ENCODE assay signal across 8 cellular contexts in genomic region chr1:10694633-10695627, GRCh38.
A peak's percentile ranks its signal among the peaks of the same experiment; 100 is the strongest.
DNase-seq lines count a peak whose midpoint lies in the region; ATAC-seq and TF ChIP-seq lines count a peak whose summit lies in the region.

No MANE protein-coding gene starts in this region.

- H3K9me3 Mint-ChIP-seq in CD4-positive, alpha-beta T cell, result no peaks in the 10 kb centered on the region
- H3K9me3 Mint-ChIP-seq in natural killer cell treated with Interleukin-12 subunit alpha and Interleukin-12 subunit beta and Interleukin-15 and Interleukin-18, amount 100 ng/mL, for 72 hours, result no peaks in the 10 kb centered on the region
- H3K9me3 Mint-ChIP-seq in stimulated activated naive B cell treated with anti-CD40 and anti-IgM and Interleukin-4, amounts not matched to agents 10 μg/mL and 1 μg/mL and 100 μg/mL, for 72 hours, result no peaks in the 10 kb centered on the region

- peak; percentile 70 for ATAC-seq in CD4-positive, alpha-beta T cell (ENCODE audit: poor library complexity)
- ATAC-seq in GM21423 (IDR thresholded peaks at IDR 0.05; ENCODE audit: unreplicated experiment), result peak; percentile 51
- peak; percentile 83 to 90 for ATAC-seq in natural killer cell treated with Interleukin-12 subunit alpha and Interleukin-12 subunit beta and Interleukin-15 and Interleukin-18, amount 100 ng/mL, for 72 hours
- peak; percentile 62 to 68 for ATAC-seq in stimulated activated naive B cell treated with anti-CD40 and anti-IgM and Interleukin-4, amounts not matched to agents 10 μg/mL and 1 μg/mL and 100 μg/mL, for 72 hours (replicated peaks)

- H3K4me1 ChIP-seq in Karpas-422 (ENCODE audit: low read length), result peaks cover 12% of the 10 kb centered on the region

- no peak overlapping the region for H3K27ac ChIP-seq in CD4-positive, alpha-beta T cell (ENCODE audit: low read depth, low read length)
- no peak overlapping the region for H3K27ac ChIP-seq in Karpas-422 (ENCODE audit: low read length)

- H3K4me3 ChIP-seq in Karpas-422 (ENCODE audit: low read length) (peak overlapping the region; percentile 58), fibroblast of the aortic adventitia (ENCODE audit: low read depth, low read length) (peak overlapping the region; percentile 51)

- peak in 9 of 10 experiments; percentile 41 to 79 (median 69) for DNase-seq in CD4-positive, alpha-beta T cell
- DNase-seq in Karpas-422, result peak; percentile 89
- peak; percentile 67 to 87 for DNase-seq in SHP77 (lab: John Stamatoyannopoulos, UW)
- peak; percentile 75 for DNase-seq in activated effector memory CD4-positive, alpha-beta T cell treated with Interleukin-2 at 50 U/mL for 16 hours
- peak; percentile 49 for DNase-seq in fibroblast of the aortic adventitia (ENCODE audit: low read depth)
- DNase-seq in natural killer cell treated with Interleukin-12 subunit alpha and Interleukin-12 subunit beta and Interleukin-15 and Interleukin-18, amount 100 ng/mL, for 72 hours (ENCODE audit: low spot score), result peak; percentile 90
- peak; percentile 67 for DNase-seq in stimulated activated naive B cell treated with anti-CD40 and anti-IgM and Interleukin-4, amounts not matched to agents 10 μg/mL and 1 μg/mL and 100 μg/mL, for 72 hours

- H3K9ac ChIP-seq in Karpas-422 (ENCODE audit: low read length), result peak overlapping the region; percentile 43

- H3K79me2 ChIP-seq in Karpas-422 (ENCODE audit: low read length), result no peaks in the 10 kb centered on the region

- no peak overlapping the region for H2AFZ ChIP-seq in Karpas-422 (ENCODE audit: low read length)

- peak overlapping the region; percentile 79 for H3K27ac Mint-ChIP-seq in CD4-positive, alpha-beta T cell
- H3K27ac Mint-ChIP-seq in natural killer cell treated with Interleukin-12 subunit alpha and Interleukin-12 subunit beta and Interleukin-15 and Interleukin-18, amount 100 ng/mL, for 72 hours, result peak overlapping the region; percentile 60 to 73
- peak overlapping the region; percentile 91 for H3K27ac Mint-ChIP-seq in stimulated activated naive B cell treated with anti-CD40 and anti-IgM and Interleukin-4, amounts not matched to agents 10 μg/mL and 1 μg/mL and 100 μg/mL, for 72 hours

- H3K9me2 ChIP-seq in Karpas-422 (replicated peaks; ENCODE audit: insufficient read depth, low read length), result no peaks in the 10 kb centered on the region

- H3K4me1 Mint-ChIP-seq in CD4-positive, alpha-beta T cell (ENCODE audit: low read depth), result peaks cover 19% of the 10 kb centered on the region
- H3K4me1 Mint-ChIP-seq in natural killer cell treated with Interleukin-12 subunit alpha and Interleukin-12 subunit beta and Interleukin-15 and Interleukin-18, amount 100 ng/mL, for 72 hours (ENCODE audit: low read depth in 2 of 2), result peaks cover 28 to 33% of the 10 kb centered on the region in 2 donors
- peaks cover 26 to 58% of the 10 kb centered on the region in 2 donors for H3K4me1 Mint-ChIP-seq in stimulated activated naive B cell treated with anti-CD40 and anti-IgM and Interleukin-4, amounts not matched to agents 10 μg/mL and 1 μg/mL and 100 μg/mL, for 72 hours

- no peaks in the 10 kb centered on the region for H3K36me3 ChIP-seq in Karpas-422 (ENCODE audit: insufficient read depth, low read length)

- intact Hi-C loops in CD4-positive, alpha-beta T cell (cut with DNase I, micrococcal nuclease), result loop anchor here (2.0 to 5.0 kb wide), 4 partner anchors 183 to 1106 kb away; partner anchors contain the start of genes TARDBP (in 1 of the 2) and TMEM201 (in 1 of the 2)

- H4K20me1 ChIP-seq in Karpas-422 (ENCODE audit: insufficient read depth, low read depth, low read length), result peaks cover 4% of the 10 kb centered on the region; the same call in 1 of the 2 replicates

- H3K27me3 Mint-ChIP-seq in CD4-positive, alpha-beta T cell, result no peaks in the 10 kb centered on the region
- H3K27me3 Mint-ChIP-seq in natural killer cell treated with Interleukin-12 subunit alpha and Interleukin-12 subunit beta and Interleukin-15 and Interleukin-18, amount 100 ng/mL, for 72 hours, result peaks cover 0 to 8% of the 10 kb centered on the region in 2 donors
- H3K27me3 Mint-ChIP-seq in stimulated activated naive B cell treated with anti-CD40 and anti-IgM and Interleukin-4, amounts not matched to agents 10 μg/mL and 1 μg/mL and 100 μg/mL, for 72 hours, result peaks cover 0 to 26% of the 10 kb centered on the region in 2 donors

- H3K9me3 ChIP-seq in CD4-positive, alpha-beta T cell (ENCODE audit: control insufficient read depth, low read length), result no peaks in the 10 kb centered on the region
- H3K9me3 ChIP-seq in Karpas-422 (ENCODE audit: low read length), result no peaks in the 10 kb centered on the region

- H3K36me3 Mint-ChIP-seq in CD4-positive, alpha-beta T cell (ENCODE audit: low read depth), result no peaks in the 10 kb centered on the region
- no peaks in the 10 kb centered on the region for H3K36me3 Mint-ChIP-seq in natural killer cell treated with Interleukin-12 subunit alpha and Interleukin-12 subunit beta and Interleukin-15 and Interleukin-18, amount 100 ng/mL, for 72 hours
- H3K36me3 Mint-ChIP-seq in stimulated activated naive B cell treated with anti-CD40 and anti-IgM and Interleukin-4, amounts not matched to agents 10 μg/mL and 1 μg/mL and 100 μg/mL, for 72 hours, result peaks cover 6 to 12% of the 10 kb centered on the region in 2 donors

- H3K4me2 ChIP-seq in Karpas-422 (ENCODE audit: low read depth, low read length, poor library complexity, severe bottlenecking), result peak overlapping the region; percentile 63

- TF ChIP-seq CTCF in CD4-positive, alpha-beta T cell (IDR thresholded peaks at IDR 0.05), result no peak
- TF ChIP-seq CTCF in fibroblast of the aortic adventitia (IDR thresholded peaks at IDR 0.05; ENCODE audit: insufficient read depth, low read length), result no peak

- CTCF ChIA-PET in CD4-positive, alpha-beta T cell (lab: Charles Lee), result no interaction called here

- no peaks in the 10 kb centered on the region for H3K27me3 ChIP-seq in CD4-positive, alpha-beta T cell (ENCODE audit: control insufficient read depth, insufficient read depth, low read length)
- H3K27me3 ChIP-seq in Karpas-422 (ENCODE audit: low read length), result no peaks in the 10 kb centered on the region

- POLR2A ChIA-PET in CD4-positive, alpha-beta T cell (lab: Charles Lee), result no interaction called here

- H3K4me3 Mint-ChIP-seq in CD4-positive, alpha-beta T cell, result peak overlapping the region; percentile 95
- peak overlapping the region; percentile 74 for H3K4me3 Mint-ChIP-seq in natural killer cell treated with Interleukin-12 subunit alpha and Interleukin-12 subunit beta and Interleukin-15 and Interleukin-18, amount 100 ng/mL, for 72 hours
- peak overlapping the region; percentile 83 to 86 for H3K4me3 Mint-ChIP-seq in stimulated activated naive B cell treated with anti-CD40 and anti-IgM and Interleukin-4, amounts not matched to agents 10 μg/mL and 1 μg/mL and 100 μg/mL, for 72 hours
